In genomic region chr1:232292246-232292645, GRCh38 we compare ENCODE assay signal across 12 cellular contexts.
A peak's percentile ranks its signal among the peaks of the same experiment; 100 is the strongest.
DNase-seq lines count a peak whose midpoint lies in the region; ATAC-seq and TF ChIP-seq lines count a peak whose summit lies in the region.
"Had no signal": no experiment of that assay in that cellular context is flagged by ENCODE, and none has a peak within 500 bp of the region (broad histone marks: within the 10 kb centered on the region; RNA-seq: fewer than 3 reads in every experiment).

No MANE protein-coding gene starts in this region.

- DNase-seq in DND-41, result no peak
- DNase-seq in adipocyte (ENCODE audit: low read depth), result peak; percentile 31
- peak; percentile 26 for DNase-seq in fibroblast of pulmonary artery (ENCODE audit: low read depth)
- DNase-seq in sigmoid colon, result no peak
- DNase-seq in T-helper 1 cell, result no peak
- DNase-seq in dedifferentiated amniotic fluid mesenchymal stem cell (ENCODE audit: extremely low spot score), result no peak
- DNase-seq in COLO668 (lab: John Stamatoyannopoulos, UW; ENCODE audit: unreplicated experiment), result no peak
- DNase-seq: CD8-positive, alpha-beta T cell; Karpas-422; NCI-H774; SIG-M5 had no signal

- intact Hi-C loops in sigmoid colon (cut with DNase I), result no loop called here

- H3K36me3 ChIP-seq in DND-41 (ENCODE audit: insufficient read depth, low read length) (no peaks in the 10 kb centered on the region), adipocyte (ENCODE audit: control insufficient read depth, insufficient read depth, low read length, severe bottlenecking) (no peaks in the 10 kb centered on the region), sigmoid colon (no peaks in the 10 kb centered on the region)

- H3K9ac ChIP-seq in DND-41 (ENCODE audit: low read depth, low read length), result no peak overlapping the region
- H3K9ac ChIP-seq in adipocyte (ENCODE audit: low read length), result no peak overlapping the region

- H3K4me1 ChIP-seq in DND-41 (ENCODE audit: insufficient read depth, low read length) (peaks cover 7% of the 10 kb centered on the region; the same call in 1 of the 2 replicates), adipocyte (ENCODE audit: control insufficient read depth, insufficient read depth, low read length) (peaks cover 28% of the 10 kb centered on the region), sigmoid colon (peaks cover 0 to 15% (median 5%) of the 10 kb centered on the region in 4 donors)

- H4K20me1 ChIP-seq in DND-41 (ENCODE audit: insufficient read depth, low read length), result no peaks in the 10 kb centered on the region

- H3K79me2 ChIP-seq in DND-41 (ENCODE audit: insufficient read depth, low read length), result no peaks in the 10 kb centered on the region

- TF ChIP-seq POLR2A in sigmoid colon (IDR thresholded peaks at IDR 0.05), result no peak

- H3K27ac ChIP-seq in DND-41 (ENCODE audit: low read length) (no peak overlapping the region), sigmoid colon (peak overlapping the region; percentile 5 to 58 (median 28))

- no peak overlapping the region for H3K4me2 ChIP-seq in DND-41 (ENCODE audit: insufficient read depth, low read length)

- no peak for TF ChIP-seq CTCF in DND-41 (IDR thresholded peaks at IDR 0.05; ENCODE audit: borderline replicate concordance, extremely low read depth, low read length, poor library complexity, severe bottlenecking)
- TF ChIP-seq CTCF in fibroblast of pulmonary artery (IDR thresholded peaks at IDR 0.05; ENCODE audit: low read length, missing control alignments), result no peak
- TF ChIP-seq CTCF in sigmoid colon (IDR thresholded peaks at IDR 0.05), result no peak

- ATAC-seq in DND-41 (ENCODE audit: insufficient read depth, low read depth) (peak; percentile 22; the same call in 1 of the 3 replicates), HG02798 (IDR thresholded peaks at IDR 0.05; ENCODE audit: poor library complexity, unreplicated experiment) (no peak)
- ATAC-seq: CD8-positive, alpha-beta T cell had no signal

- H3K9me3 ChIP-seq in DND-41 (ENCODE audit: insufficient read depth, low read length, severe bottlenecking), result no peaks in the 10 kb centered on the region
- H3K9me3 ChIP-seq in adipocyte (ENCODE audit: control insufficient read depth, low read length), result no peaks in the 10 kb centered on the region
- no peaks in the 10 kb centered on the region for H3K9me3 ChIP-seq in sigmoid colon

- TF ChIP-seq EP300 in sigmoid colon (IDR thresholded peaks at IDR 0.05), result no peak

- no peak overlapping the region for H2AFZ ChIP-seq in DND-41 (ENCODE audit: low read depth, low read length)

- H3K27me3 ChIP-seq in DND-41 (ENCODE audit: insufficient read depth, low read length, poor library complexity), result no peaks in the 10 kb centered on the region
- no peaks in the 10 kb centered on the region for H3K27me3 ChIP-seq in adipocyte (replicated peaks; ENCODE audit: control insufficient read depth, insufficient read depth, low read length)
- no peaks in the 10 kb centered on the region for H3K27me3 ChIP-seq in sigmoid colon

- 16 to 35% methylated on average over 2 of the region's 2 CpGs for WGBS in sigmoid colon, 2 donors

- H3K4me3 ChIP-seq in DND-41 (ENCODE audit: low read depth in 1 of 2, low read length in 2 of 2) (no peak overlapping the region), adipocyte (ENCODE audit: low read length) (no peak overlapping the region), fibroblast of pulmonary artery (replicated peaks; ENCODE audit: low read depth, low read length) (no peak overlapping the region), sigmoid colon (no peak overlapping the region)

Comparison
In these comparisons a context has a peak if more than half of its experiments do, and no peak if none do; other contexts are left out.
1. DNase-seq: peak in adipocyte (single experiment) and fibroblast of pulmonary artery (single experiment); none in DND-41 (single experiment), sigmoid colon (single experiment), T-helper 1 cell (0 of 5), dedifferentiated amniotic fluid mesenchymal stem cell (single experiment) and COLO668 (single experiment).